In genomic region chr11:1435820-1436467, GRCh38 we compare ENCODE assay signal across 2 cellular contexts.
TF ChIP-seq lines count a peak whose summit lies in the region.

No MANE protein-coding gene starts in this region.

TF ChIP-seq in A549, 52 proteins besides CTCF, POLR2A, EP300 and RAD21:
- TF ChIP-seq REST (IDR thresholded peaks at IDR 0.05) (0 out of 2 replicates have a peak, but pooled peaks have one; percentile 34), FOSB (CRISPR knock-in tag; IDR thresholded peaks at IDR 0.05) (no peak)

TF ChIP-seq in GM12891, 5 proteins besides CTCF, POLR2A, EP300 and RAD21 (continued from another document):
- TF ChIP-seq SPI1 (IDR thresholded peaks at IDR 0.05; ENCODE audit: low read depth, low read length), result no peak
- no peak for TF ChIP-seq PAX5 (IDR thresholded peaks at IDR 0.05; ENCODE audit: insufficient read depth, low read length, severe bottlenecking)
